Comparison of ENCODE assay signal across 8 cellular contexts in genomic region chr7:151123485-151124204, GRCh38. TPM values are rescaled to one million over a fixed set of nuclear protein-coding genes. Genes with fewer than 3 reads are reported as not detected.
DNase-seq lines count a peak whose midpoint lies in the region; ATAC-seq and TF ChIP-seq lines count a peak whose summit lies in the region.

No MANE protein-coding gene starts in this region.

- peak; percentile 44 for DNase-seq in NCI-H146 treated with DMSO at 0.1 percent for 48 hours (lab: John Stamatoyannopoulos, UW; ENCODE audit: unreplicated experiment)
- DNase-seq in T-helper 17 cell = peak; percentile 71 to 82 (median 71)
- DNase-seq in amygdala (lab: John Stamatoyannopoulos, UW) = peak in 53 of 56 donors; percentile 15 to 85 (median 68)
- peak; percentile 79 for DNase-seq in right atrium auricular region (ENCODE audit: low spot score)
- peak; percentile 66 to 75 for DNase-seq in gastrocnemius medialis

- H3K4me1 Mint-ChIP-seq in T-helper 17 cell = peaks cover 17% of the 10 kb centered on the region

- H3K4me3 ChIP-seq in right atrium auricular region (no peak overlapping the region), gastrocnemius medialis (no peak overlapping the region)

- ATAC-seq in HG02759 (IDR thresholded peaks at IDR 0.05; ENCODE audit: unreplicated experiment) (peak; percentile 84), T-helper 17 cell (peak; percentile 97), gastrocnemius medialis (peak; percentile 84 to 94), GM21717 (IDR thresholded peaks at IDR 0.05; ENCODE audit: unreplicated experiment) (no peak)

- no peak overlapping the region for H3K27ac ChIP-seq in right atrium auricular region
- no peak overlapping the region for H3K27ac ChIP-seq in gastrocnemius medialis

- intact Hi-C loops in gastrocnemius medialis (cut with DNase I; ENCODE audit: low total_unique reads) = loop anchor here (1.0 to 2.0 kb wide), 3 partner anchors 49 to 180 kb away; no protein-coding TSS in a partner anchor

- no peaks in the 10 kb centered on the region for H3K9me3 ChIP-seq in T-helper 17 cell (ENCODE audit: control insufficient read depth, low read length, poor library complexity, severe bottlenecking)
- H3K9me3 ChIP-seq in right atrium auricular region = no peaks in the 10 kb centered on the region
- no peaks in the 10 kb centered on the region for H3K9me3 ChIP-seq in gastrocnemius medialis

- H3K27me3 ChIP-seq in right atrium auricular region (no peaks in the 10 kb centered on the region), gastrocnemius medialis (no peaks in the 10 kb centered on the region)

- no peak for TF ChIP-seq POLR2A in gastrocnemius medialis (IDR thresholded peaks at IDR 0.05)

- peak overlapping the region; percentile 5 for H3K4me3 Mint-ChIP-seq in T-helper 17 cell

- in situ Hi-C loops in gastrocnemius medialis (cut with MboI; ENCODE audit: low sequenced_read_pairs in 4 of 4) = loop anchor here in 2 of 4 donors (10.0 kb wide), 1 partner anchor 51 kb away; no protein-coding TSS in a partner anchor

- H3K36me3 ChIP-seq in right atrium auricular region (peaks cover 49% of the 10 kb centered on the region), gastrocnemius medialis (peaks cover 0 to 28% of the 10 kb centered on the region in 2 donors)

- H3K4me1 ChIP-seq in right atrium auricular region (peaks cover 0 to 9% of the 10 kb centered on the region in 2 donors), gastrocnemius medialis (peaks cover 4 to 22% of the 10 kb centered on the region in 2 donors)

- no peak overlapping the region for H3K27ac Mint-ChIP-seq in T-helper 17 cell

- TF ChIP-seq CTCF in GM12872 (IDR thresholded peaks at IDR 0.05; ENCODE audit: insufficient read depth, low read depth, low read length) = peak; percentile 100
- peak; percentile 92 to 98 for TF ChIP-seq CTCF in right atrium auricular region (IDR thresholded peaks at IDR 0.05)
- TF ChIP-seq CTCF in gastrocnemius medialis (IDR thresholded peaks at IDR 0.05 in 4 of 5, conservative IDR thresholded peaks at IDR 0.05 in 1 of 5) = peak; percentile 85 to 98 (median 95)

- no peaks in the 10 kb centered on the region for H3K27me3 Mint-ChIP-seq in T-helper 17 cell

- H3K36me3 Mint-ChIP-seq in T-helper 17 cell (ENCODE audit: low read depth) = peaks cover 15% of the 10 kb centered on the region

RNA-seq across cellular contexts. Expression of gene AGAP3, which starts 37.4 kb away (rescaled TPM):
- 10 to 100 TPM; 45.6 to 53.0 TPM for total RNA-seq in T-helper 17 cell
- total RNA-seq in right atrium auricular region = 10 to 100 TPM; 29.8 to 42.1 TPM
- total RNA-seq in gastrocnemius medialis = 10 to 100 TPM; 31.1 to 65.3 (median 36.3) TPM

RNA-seq across cellular contexts. Expression of gene TMUB1, which starts 40.4 kb away (rescaled TPM):
- total RNA-seq in T-helper 17 cell = 10 to 100 TPM; 46.6 to 52.4 TPM
- total RNA-seq in right atrium auricular region = 10 to 100 TPM; 28.0 to 53.6 TPM
- total RNA-seq in gastrocnemius medialis = 100 to 1,000 TPM in 2 of 4 donors, 10 to 100 TPM in 2; 55.5 to 137 (median 97.4) TPM

RNA-seq across cellular contexts. Expression of gene FASTK, which starts 43.0 kb away (rescaled TPM):
- total RNA-seq in T-helper 17 cell = 10 to 100 TPM; 67.7 to 82.2 TPM
- total RNA-seq in right atrium auricular region = 10 to 100 TPM; 85.9 to 96.4 TPM
- total RNA-seq in gastrocnemius medialis = 100 to 1,000 TPM; 108 to 181 (median 141) TPM

RNA-seq across cellular contexts. Expression of gene GBX1, which starts 43.8 kb away (rescaled TPM):
- total RNA-seq in T-helper 17 cell (not detected), right atrium auricular region (not detected), gastrocnemius medialis (under 1 TPM in 1 of 4 donors, not detected in 3; 0.58 TPM)
